In genomic region chrX:19548934-19549333, GRCh38 we compare ENCODE assay signal across 18 cellular contexts.
DNase-seq lines count a peak whose midpoint lies in the region; ATAC-seq and TF ChIP-seq lines count a peak whose summit lies in the region.
"Had no signal": no experiment of that assay in that cellular context is flagged by ENCODE, and none has a peak within 500 bp of the region (broad histone marks: within the 10 kb centered on the region; RNA-seq: fewer than 3 reads in every experiment).

No MANE protein-coding gene starts in this region.

- TF ChIP-seq CTCF in GM13976 (IDR thresholded peaks at IDR 0.05; ENCODE audit: borderline replicate concordance, control extremely low read depth, extremely low read depth, insufficient read depth, missing control alignments), result no peak

- H3K9me3 Mint-ChIP-seq in T-helper 1 cell treated with Interleukin-12 subunit alpha and Interleukin-12 subunit beta and Interleukin-4 antibody, amounts not matched to agents 30 μg/mL and 1 μg/mL, for 36 hours, result no peaks in the 10 kb centered on the region
- no peaks in the 10 kb centered on the region for H3K9me3 Mint-ChIP-seq in stimulated activated naive CD8-positive, alpha-beta T cell treated with anti-CD3 and anti-CD28 coated beads, Interleukin-15, Interleukin-2, amounts not matched to agents 100 ng/mL and 50 ng/mL, for 24 hours
- no peaks in the 10 kb centered on the region for H3K9me3 Mint-ChIP-seq in activated naive CD8-positive, alpha-beta T cell treated with anti-CD3 and anti-CD28 coated beads, Interleukin-2, amount 50 U/mL, for 24 hours
- H3K9me3 Mint-ChIP-seq: CD8-positive, alpha-beta T cell; HFFc6 had no signal

- no peak overlapping the region for H3K4me3 Mint-ChIP-seq in T-helper 1 cell treated with Interleukin-12 subunit alpha and Interleukin-12 subunit beta and Interleukin-4 antibody, amounts not matched to agents 30 μg/mL and 1 μg/mL, for 36 hours
- H3K4me3 Mint-ChIP-seq in stimulated activated naive CD8-positive, alpha-beta T cell treated with anti-CD3 and anti-CD28 coated beads, Interleukin-15, Interleukin-2, amounts not matched to agents 100 ng/mL and 50 ng/mL, for 24 hours, result peak overlapping the region; percentile 53
- peak overlapping the region; percentile 18 for H3K4me3 Mint-ChIP-seq in activated naive CD8-positive, alpha-beta T cell treated with anti-CD3 and anti-CD28 coated beads, Interleukin-2, amount 50 U/mL, for 24 hours
- H3K4me3 Mint-ChIP-seq: HFFc6 had no signal

- peaks cover 38% of the 10 kb centered on the region for H3K36me3 Mint-ChIP-seq in T-helper 1 cell treated with Interleukin-12 subunit alpha and Interleukin-12 subunit beta and Interleukin-4 antibody, amounts not matched to agents 30 μg/mL and 1 μg/mL, for 36 hours (ENCODE audit: low read depth)
- H3K36me3 Mint-ChIP-seq in stimulated activated naive CD8-positive, alpha-beta T cell treated with anti-CD3 and anti-CD28 coated beads, Interleukin-15, Interleukin-2, amounts not matched to agents 100 ng/mL and 50 ng/mL, for 24 hours (ENCODE audit: low read depth), result peaks cover 29% of the 10 kb centered on the region
- peaks cover 27% of the 10 kb centered on the region for H3K36me3 Mint-ChIP-seq in activated naive CD8-positive, alpha-beta T cell treated with anti-CD3 and anti-CD28 coated beads, Interleukin-2, amount 50 U/mL, for 24 hours (ENCODE audit: low read depth)

- in situ Hi-C loops in ACHN (cut with HindIII; ENCODE audit: low pct_ligation_motif_present, low pct_unique_long_range_greater_than_20kb, low sequenced_read_pairs) (no loop called here), GM13976 (cut with MboI; ENCODE audit: low sequenced_read_pairs, unreplicated experiment) (no loop called here)

- peak overlapping the region; percentile 68 for H3K27ac Mint-ChIP-seq in T-helper 1 cell treated with Interleukin-12 subunit alpha and Interleukin-12 subunit beta and Interleukin-4 antibody, amounts not matched to agents 30 μg/mL and 1 μg/mL, for 36 hours
- H3K27ac Mint-ChIP-seq in stimulated activated naive CD8-positive, alpha-beta T cell treated with anti-CD3 and anti-CD28 coated beads, Interleukin-15, Interleukin-2, amounts not matched to agents 100 ng/mL and 50 ng/mL, for 24 hours, result peak overlapping the region; percentile 96
- peak overlapping the region; percentile 95 for H3K27ac Mint-ChIP-seq in activated naive CD8-positive, alpha-beta T cell treated with anti-CD3 and anti-CD28 coated beads, Interleukin-2, amount 50 U/mL, for 24 hours
- H3K27ac Mint-ChIP-seq: HFFc6 had no signal

- DNase-seq in T-helper 1 cell (no peak), RKO (ENCODE audit: low spot score) (no peak), ACHN (no peak), GM13976 (ENCODE audit: low spot score) (no peak)
- DNase-seq in stimulated activated naive CD8-positive, alpha-beta T cell treated with anti-CD3 and anti-CD28 coated beads, Interleukin-15, Interleukin-2, amounts not matched to agents 100 U/mL and 50 U/mL, for 24 hours, result no peak
- DNase-seq in activated naive CD8-positive, alpha-beta T cell treated with anti-CD3 and anti-CD28 coated beads, Interleukin-2, amount 50 U/mL, for 24 hours, result no peak
- DNase-seq: BE2C; CD8-positive, alpha-beta T cell; DMS79; HFFc6; KG1; NCI-H1436; NCI-H2029; NCI-H2171; NCI-H446 had no signal

- no peaks in the 10 kb centered on the region for H3K27me3 Mint-ChIP-seq in T-helper 1 cell treated with Interleukin-12 subunit alpha and Interleukin-12 subunit beta and Interleukin-4 antibody, amounts not matched to agents 30 μg/mL and 1 μg/mL, for 36 hours (ENCODE audit: low read depth)
- no peaks in the 10 kb centered on the region for H3K27me3 Mint-ChIP-seq in stimulated activated naive CD8-positive, alpha-beta T cell treated with anti-CD3 and anti-CD28 coated beads, Interleukin-15, Interleukin-2, amounts not matched to agents 100 ng/mL and 50 ng/mL, for 24 hours
- H3K27me3 Mint-ChIP-seq in activated naive CD8-positive, alpha-beta T cell treated with anti-CD3 and anti-CD28 coated beads, Interleukin-2, amount 50 U/mL, for 24 hours, result no peaks in the 10 kb centered on the region

- no peak for ATAC-seq in stimulated activated naive CD8-positive, alpha-beta T cell treated with anti-CD3 and anti-CD28 coated beads, Interleukin-15, Interleukin-2, amounts not matched to agents 100 U/mL and 50 U/mL, for 24 hours
- ATAC-seq in activated naive CD8-positive, alpha-beta T cell treated with anti-CD3 and anti-CD28 coated beads, Interleukin-2, amount 50 U/mL, for 24 hours, result no peak
- ATAC-seq: CD8-positive, alpha-beta T cell; HepG2 had no signal

- H3K4me1 Mint-ChIP-seq in T-helper 1 cell treated with Interleukin-12 subunit alpha and Interleukin-12 subunit beta and Interleukin-4 antibody, amounts not matched to agents 30 μg/mL and 1 μg/mL, for 36 hours (ENCODE audit: low read depth), result peaks cover 38% of the 10 kb centered on the region
- H3K4me1 Mint-ChIP-seq in stimulated activated naive CD8-positive, alpha-beta T cell treated with anti-CD3 and anti-CD28 coated beads, Interleukin-15, Interleukin-2, amounts not matched to agents 100 ng/mL and 50 ng/mL, for 24 hours (ENCODE audit: low read depth), result peaks cover 45% of the 10 kb centered on the region
- peaks cover 42% of the 10 kb centered on the region for H3K4me1 Mint-ChIP-seq in activated naive CD8-positive, alpha-beta T cell treated with anti-CD3 and anti-CD28 coated beads, Interleukin-2, amount 50 U/mL, for 24 hours
